In genomic region chr3:121724130-121724529, GRCh38 we compare ENCODE assay signal across 12 cellular contexts. TPM values are rescaled to one million over a fixed set of nuclear protein-coding genes. Genes with fewer than 3 reads are reported as not detected.
DNase-seq lines count a peak whose midpoint lies in the region; ATAC-seq and TF ChIP-seq lines count a peak whose summit lies in the region.
"Had no signal": no experiment of that assay in that cellular context is flagged by ENCODE, and none has a peak within 500 bp of the region (broad histone marks: within the 10 kb centered on the region; RNA-seq: fewer than 3 reads in every experiment).

No MANE protein-coding gene starts in this region.

- intact Hi-C loops in left cardiac atrium (cut with DNase I): loop anchor here in 1 of 2 donors (10.0 kb wide), 1 partner anchor 49 kb away; no protein-coding TSS in a partner anchor

- DNase-seq in T-helper 17 cell: no peak
- DNase-seq in left cardiac atrium: no peak
- DNase-seq in EL: no peak
- no peak for DNase-seq in immature natural killer cell
- DNase-seq: amygdala, PC-9 had no signal

- no peaks in the 10 kb centered on the region for H3K9me3 ChIP-seq in T-helper 17 cell (ENCODE audit: control insufficient read depth, low read length, poor library complexity, severe bottlenecking)
- H3K9me3 ChIP-seq: prostate gland had no signal

- H3K27ac Mint-ChIP-seq in T-helper 17 cell: peak overlapping the region; percentile 53
- no peak overlapping the region for H3K27ac Mint-ChIP-seq in immature natural killer cell
- no peak overlapping the region for H3K27ac Mint-ChIP-seq in activated T-helper 17 cell treated with anti-CD3 and anti-CD28 coated beads, Interleukin-2, amount 50 U/mL, for 72 hours

- TF ChIP-seq POLR2A in GM18505 (IDR thresholded peaks at IDR 0.05; ENCODE audit: borderline replicate concordance, extremely low read depth, insufficient read depth, insufficient read length): no peak

- H3K4me3 Mint-ChIP-seq in T-helper 17 cell (no peak overlapping the region), immature natural killer cell (no peak overlapping the region)
- no peak overlapping the region for H3K4me3 Mint-ChIP-seq in activated T-helper 17 cell treated with anti-CD3 and anti-CD28 coated beads, Interleukin-2, amount 50 U/mL, for 72 hours

- no peaks in the 10 kb centered on the region for H3K9me3 Mint-ChIP-seq in immature natural killer cell
- no peaks in the 10 kb centered on the region for H3K9me3 Mint-ChIP-seq in activated T-helper 17 cell treated with anti-CD3 and anti-CD28 coated beads, Interleukin-2, amount 50 U/mL, for 72 hours

- H3K36me3 Mint-ChIP-seq in T-helper 17 cell (ENCODE audit: low read depth): peaks cover 27% of the 10 kb centered on the region
- H3K36me3 Mint-ChIP-seq in immature natural killer cell: peaks cover 44 to 65% (median 49%) of the 10 kb centered on the region in 3 donors
- H3K36me3 Mint-ChIP-seq in activated T-helper 17 cell treated with anti-CD3 and anti-CD28 coated beads, Interleukin-2, amount 50 U/mL, for 72 hours (ENCODE audit: low read depth): peaks cover 99% of the 10 kb centered on the region

- H3K27me3 Mint-ChIP-seq in T-helper 17 cell (no peaks in the 10 kb centered on the region), immature natural killer cell (ENCODE audit: low read depth in 3 of 3) (no peaks in the 10 kb centered on the region)
- H3K27me3 Mint-ChIP-seq in activated T-helper 17 cell treated with anti-CD3 and anti-CD28 coated beads, Interleukin-2, amount 50 U/mL, for 72 hours: no peaks in the 10 kb centered on the region

- peak; percentile 92 for ATAC-seq in GM18505 (IDR thresholded peaks at IDR 0.05; ENCODE audit: unreplicated experiment)
- peak; percentile 96 for ATAC-seq in GM21515 (IDR thresholded peaks at IDR 0.05; ENCODE audit: unreplicated experiment)
- peak; percentile 88 for ATAC-seq in HG03139 (IDR thresholded peaks at IDR 0.05; ENCODE audit: unreplicated experiment)
- no peak for ATAC-seq in T-helper 17 cell
- no peak for ATAC-seq in left cardiac atrium
- ATAC-seq in activated T-helper 17 cell treated with anti-CD3 and anti-CD28 coated beads, Interleukin-2, amount 50 U/mL, for 72 hours (replicated peaks): no peak
- ATAC-seq: left lobe of liver had no signal

- H3K4me1 Mint-ChIP-seq in T-helper 17 cell: peaks cover 15% of the 10 kb centered on the region
- H3K4me1 Mint-ChIP-seq in immature natural killer cell: peaks cover 2 to 19% of the 10 kb centered on the region in 2 donors
- peaks cover 8% of the 10 kb centered on the region for H3K4me1 Mint-ChIP-seq in activated T-helper 17 cell treated with anti-CD3 and anti-CD28 coated beads, Interleukin-2, amount 50 U/mL, for 72 hours

RNA-seq across cellular contexts. Expression of gene GOLGB1, which starts 25.4 kb away (rescaled TPM):
- total RNA-seq in T-helper 17 cell (10 to 100 TPM; 56.1 to 66.9 TPM), left cardiac atrium (10 to 100 TPM; 48.1 to 52.3 TPM)
- polyA plus RNA-seq in immature natural killer cell: 10 to 100 TPM in 1 of 3 donors, 1 to 10 TPM in 2; 1.6 to 12.0 (median 2.5) TPM
- total RNA-seq in activated T-helper 17 cell treated with anti-CD3 and anti-CD28 coated beads, Interleukin-2, amount 50 U/mL, for 72 hours: 10 to 100 TPM; 29.7 to 39.1 TPM

Comparison
In these comparisons a context has a peak if more than half of its experiments do, and no peak if none do; other contexts are left out.
1. ATAC-seq: peak in GM18505 (single experiment), GM21515 (single experiment) and HG03139 (single experiment); none in T-helper 17 cell (single experiment), left cardiac atrium (0 of 2) and activated T-helper 17 cell treated with anti-CD3 and anti-CD28 coated beads, Interleukin-2, amount 50 U/mL, for 72 hours (single experiment).